Comparison of ENCODE assay signal across 8 cellular contexts in the genomic region with DNA sequence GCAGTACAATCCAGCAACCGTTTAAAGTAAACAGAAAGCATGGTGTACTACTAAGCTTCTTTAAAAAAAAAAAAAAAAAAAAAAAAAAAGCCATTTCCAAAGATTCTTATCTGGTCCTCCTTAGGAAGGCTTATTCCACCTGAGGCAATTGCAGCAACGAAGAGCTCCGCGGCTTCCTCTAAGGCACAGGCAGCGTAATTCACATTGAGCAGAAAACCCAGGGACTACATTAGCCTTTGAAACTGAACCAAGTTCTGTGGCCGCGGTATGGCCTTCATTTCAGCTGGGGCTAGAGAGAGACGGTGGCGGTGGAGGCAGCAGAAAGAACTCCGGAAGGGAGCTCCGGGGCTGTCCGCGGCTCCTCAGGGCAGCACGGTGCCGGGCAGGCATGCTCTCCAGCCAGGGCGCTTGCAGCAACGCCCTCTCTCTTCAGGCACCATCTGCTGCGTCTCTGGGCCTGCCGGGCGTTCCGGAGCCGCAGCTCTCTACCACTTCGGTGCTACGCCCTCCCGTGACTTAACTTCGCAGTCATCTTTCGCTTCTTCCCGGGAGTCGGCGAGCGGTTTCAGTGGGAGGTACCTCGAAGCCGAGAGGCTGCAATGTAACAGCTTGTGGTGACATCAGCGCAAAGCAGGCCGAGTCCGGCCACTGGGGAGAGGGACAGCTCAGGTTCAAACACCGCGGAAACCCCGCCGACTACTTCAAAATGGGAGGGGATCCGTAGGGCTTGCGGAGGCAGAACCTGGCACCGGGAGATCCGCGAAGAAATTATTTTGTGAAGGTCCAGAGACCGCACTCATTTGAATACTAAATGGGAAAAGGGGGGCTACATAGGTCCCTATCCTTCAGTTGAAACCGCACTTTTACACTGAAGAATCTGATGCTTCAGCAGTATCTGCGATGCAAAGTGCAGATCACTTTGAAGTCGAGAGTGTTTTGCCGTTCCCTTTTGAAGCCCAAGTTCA.
DNase-seq lines count a peak whose midpoint lies in the region; ATAC-seq and TF ChIP-seq lines count a peak whose summit lies in the region.

No MANE protein-coding gene starts in this region.

- H3K4me3 Mint-ChIP-seq in activated B cell treated with CpG ODN at 0.5 μM for 24 hours, result no peak overlapping the region

- no peak overlapping the region for H3K27ac Mint-ChIP-seq in activated B cell treated with CpG ODN at 0.5 μM for 24 hours

- ATAC-seq in GM18873 (IDR thresholded peaks at IDR 0.05; ENCODE audit: low FRiP score, unreplicated experiment) (peak; percentile 98), HG03103 (IDR thresholded peaks at IDR 0.05; ENCODE audit: low read depth, unreplicated experiment) (peak; percentile 90), activated B cell treated with CpG ODN at 0.5 μM for 24 hours (ENCODE audit: low read depth) (peak; percentile 86)

- POLR2A ChIA-PET in activated B cell treated with CpG ODN at 0.5 μM for 24 hours (lab: Charles Lee), result interaction anchor here (0.6 kb wide), 1 partner anchor 166 kb away, joined by 3 read pairs; no protein-coding TSS in a partner anchor

- peaks cover 2% of the 10 kb centered on the region for H3K27me3 Mint-ChIP-seq in activated B cell treated with CpG ODN at 0.5 μM for 24 hours

- TF ChIP-seq CTCF in activated B cell treated with CpG ODN at 0.5 μM for 24 hours (IDR thresholded peaks at IDR 0.05) (no peak), choroid plexus epithelial cell (conservative IDR thresholded peaks at IDR 0.05; ENCODE audit: low read depth, low read length) (peak; percentile 51), kidney epithelial cell (IDR thresholded peaks at IDR 0.05; ENCODE audit: insufficient read depth, low read length, poor library complexity, severe bottlenecking) (peak; percentile 29)

- H3K4me1 Mint-ChIP-seq in activated B cell treated with CpG ODN at 0.5 μM for 24 hours, result no peaks in the 10 kb centered on the region

- H3K9me3 Mint-ChIP-seq in activated B cell treated with CpG ODN at 0.5 μM for 24 hours, result no peaks in the 10 kb centered on the region

- H3K36me3 Mint-ChIP-seq in activated B cell treated with CpG ODN at 0.5 μM for 24 hours (ENCODE audit: low read depth), result no peaks in the 10 kb centered on the region

- no peaks in the 10 kb centered on the region for H3K27me3 ChIP-seq in kidney epithelial cell (ENCODE audit: control insufficient read depth, insufficient read depth, low read length)

- CTCF ChIA-PET in activated B cell treated with CpG ODN at 0.5 μM for 24 hours (lab: Charles Lee), result interaction anchor here (1.4 kb wide), 1 partner anchor 11 kb away, joined by 4 read pairs; no protein-coding TSS in a partner anchor

- DNase-seq in AG08396 (ENCODE audit: low spot score) (peak; percentile 79), NCI-H2171 treated with DMSO at 0.1 percent for 48 hours (lab: John Stamatoyannopoulos, UW) (peak; percentile 87), activated B cell treated with CpG ODN at 0.5 μM for 24 hours (peak; percentile 42), choroid plexus epithelial cell (ENCODE audit: low read depth) (peak; percentile 99), kidney epithelial cell (ENCODE audit: low read depth) (peak; percentile 93)
- peak; percentile 41 to 70 (median 67) for DNase-seq in stimulated activated CD4-positive, alpha-beta T cell treated with anti-CD3 and anti-CD28 coated beads, Interleukin-12 subunit alpha, Interleukin-12 subunit beta, amount 100 ng/mL, for 48 hours (ENCODE audit: low read depth in 2 of 3, low spot score in 1 of 3)

- intact Hi-C loops in activated B cell treated with CpG ODN at 0.5 μM for 24 hours (cut with micrococcal nuclease), result loop anchor here (2.0 kb wide), 2 partner anchors 18 to 52 kb away; no protein-coding TSS in a partner anchor

- H3K36me3 ChIP-seq in kidney epithelial cell (ENCODE audit: control insufficient read depth, insufficient read depth, low read length), result no peaks in the 10 kb centered on the region

- H3K4me3 ChIP-seq in choroid plexus epithelial cell (ENCODE audit: low read depth, low read length), result peak overlapping the region; percentile 73
- H3K4me3 ChIP-seq in kidney epithelial cell (ENCODE audit: low read depth, low read length), result peak overlapping the region; percentile 58

Comparison
In these comparisons a context has a peak if more than half of its experiments do, and no peak if none do; other contexts are left out.
1. Peak in every context shown above with its lines: DNase-seq, ATAC-seq and H3K4me3 ChIP-seq.
2. DNase-seq: peak in every context shown above with its lines; median percentile 99 in choroid plexus epithelial cell; 93 in kidney epithelial cell; 87 in NCI-H2171 treated with DMSO at 0.1 percent for 48 hours; 79 in AG08396; 67 in stimulated activated CD4-positive, alpha-beta T cell treated with anti-CD3 and anti-CD28 coated beads, Interleukin-12 subunit alpha, Interleukin-12 subunit beta, amount 100 ng/mL, for 48 hours; 42 in activated B cell treated with CpG ODN at 0.5 μM for 24 hours.